ENCODE assay signal across 22 cellular contexts in the genomic region with DNA sequence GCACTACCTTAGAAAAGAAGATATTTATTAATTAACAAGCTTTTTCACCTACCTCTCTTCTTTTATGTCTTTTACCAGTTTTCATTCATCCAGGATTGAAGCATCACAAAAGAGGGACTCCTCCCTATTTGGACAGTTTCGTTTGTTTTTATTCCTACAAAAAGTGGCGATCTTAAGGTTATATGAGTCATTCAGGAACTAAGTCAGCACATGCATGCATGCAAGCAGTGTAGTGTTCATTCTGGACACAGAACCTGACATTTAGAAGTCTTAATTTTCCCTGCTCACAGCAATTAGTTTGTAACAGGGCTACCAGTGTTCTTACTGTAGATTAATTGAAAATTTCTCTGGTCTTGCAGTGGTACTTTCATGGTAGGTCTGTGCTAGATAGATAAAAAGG. TPM values are rescaled to one million over a fixed set of nuclear protein-coding genes. Genes with fewer than 3 reads are reported as not detected.
DNase-seq lines count a peak whose midpoint lies in the region; ATAC-seq and TF ChIP-seq lines count a peak whose summit lies in the region.
"Had no signal": no experiment of that assay in that cellular context is flagged by ENCODE, and none has a peak within 500 bp of the region (broad histone marks: within the 10 kb centered on the region; RNA-seq: fewer than 3 reads in every experiment).

No MANE protein-coding gene starts in this region.

- no peak for TF ChIP-seq CTCF in fibroblast of pulmonary artery (IDR thresholded peaks at IDR 0.05; ENCODE audit: low read length, missing control alignments)

- no peaks in the 10 kb centered on the region for H3K9me3 ChIP-seq in skeletal muscle satellite cell (replicated peaks; ENCODE audit: low read length)
- H3K9me3 ChIP-seq: BE2C, psoas muscle, testis had no signal

- no peaks in the 10 kb centered on the region for H3K36me3 ChIP-seq in skeletal muscle satellite cell (ENCODE audit: insufficient read depth, low read length)
- H3K36me3 ChIP-seq: BE2C had no signal

- ATAC-seq in esophagus mucosa, result no peak
- ATAC-seq: activated T-cell treated with anti-CD3 and anti-CD28 coated beads, Interleukin-2, amount 50 U/mL, for 4 hours; GM23338; psoas muscle; WTC11 had no signal

- no peaks in the 10 kb centered on the region for H3K27me3 ChIP-seq in skeletal muscle satellite cell (ENCODE audit: control insufficient read depth, insufficient read depth, low read length)
- H3K27me3 ChIP-seq: BE2C, testis had no signal

- DNase-seq in HS-5 (ENCODE audit: low read depth) (peak; percentile 9), amniotic epithelial cell (ENCODE audit: low read depth) (peak; percentile 5), fibroblast of pulmonary artery (ENCODE audit: low read depth) (peak; percentile 32), DMS 273 (lab: John Stamatoyannopoulos, UW; ENCODE audit: unreplicated experiment) (no peak)
- no peak for DNase-seq in stimulated activated CD4-positive, alpha-beta T cell treated with anti-CD3 and anti-CD28 coated beads, Interleukin-2, amount 100 ng/mL, for 48 hours
- DNase-seq: activated CD4-positive, alpha-beta memory T cell treated with anti-CD3 and anti-CD28 coated beads, Interleukin-2, amount 10 ng/mL, durations not matched to agents 7 days and 5 days; activated naive CD4-positive, alpha-beta T cell treated with anti-CD3 and anti-CD28 coated beads, Interleukin-2, amount 10 ng/mL, durations not matched to agents 7 days and 5 days; activated T-cell treated with anti-CD3 and anti-CD28 coated beads, Interleukin-2, amount 50 U/mL, for 4 hours; BE2C; erythroblast; hypothalamus; NCI-H2029 treated with DMSO at 0.1 percent for 48 hours; nephron progenitor cell; psoas muscle; T-helper 2 cell; testis had no signal

- no peak overlapping the region for H3K4me3 ChIP-seq in fibroblast of pulmonary artery (replicated peaks; ENCODE audit: low read depth, low read length)
- no peak overlapping the region for H3K4me3 ChIP-seq in skeletal muscle satellite cell (ENCODE audit: low read length)
- H3K4me3 ChIP-seq: GM23338, psoas muscle, testis had no signal

- no peak overlapping the region for H3K9ac ChIP-seq in skeletal muscle satellite cell (ENCODE audit: low read depth, low read length)

- no peaks in the 10 kb centered on the region for H3K4me1 ChIP-seq in skeletal muscle satellite cell (ENCODE audit: control insufficient read depth, insufficient read depth, low read length)
- H3K4me1 ChIP-seq: BE2C, psoas muscle, testis had no signal

- peak overlapping the region; percentile 35 for H3K4me2 ChIP-seq in skeletal muscle satellite cell (ENCODE audit: low read length)
- H3K4me2 ChIP-seq: GM23338 had no signal

RNA-seq across cellular contexts. Expression of a gene that starts 47.9 kb away (rescaled TPM):
- not detected in 2 replicates for total RNA-seq in skeletal muscle satellite cell (2012; rRNA removed)
- 4.3 TPM for total RNA-seq in esophagus mucosa
- total RNA-seq: activated CD4-positive, alpha-beta memory T cell treated with anti-CD3 and anti-CD28 coated beads, Interleukin-2, amount 10 ng/mL, durations not matched to agents 7 days and 5 days; activated T-cell treated with anti-CD3 and anti-CD28 coated beads, Interleukin-2, amount 50 U/mL, for 4 hours; NCI-H460; SK-MEL-5 had no signal

Comparison
In these comparisons a context has a peak if more than half of its experiments do, and no peak if none do; other contexts are left out.
1. DNase-seq: peak in HS-5 (single experiment), amniotic epithelial cell (single experiment) and fibroblast of pulmonary artery (single experiment); none in DMS 273 (single experiment) and stimulated activated CD4-positive, alpha-beta T cell treated with anti-CD3 and anti-CD28 coated beads, Interleukin-2, amount 100 ng/mL, for 48 hours (0 of 2).